Comparison of ENCODE assay signal across 23 cellular contexts in genomic region chr2:54191361-54192130, GRCh38.
"Had no signal": no experiment of that assay in that cellular context is flagged by ENCODE, and none has a peak within 500 bp of the region (broad histone marks: within the 10 kb centered on the region; RNA-seq: fewer than 3 reads in every experiment).

No MANE protein-coding gene starts in this region.

- H3K4me3 Mint-ChIP-seq: activated CD8-positive, alpha-beta T cell treated with anti-CD3 and anti-CD28 coated beads, Interleukin-2, amount 10 ng/mL, durations not matched to agents 7 days and 5 days; activated naive CD4-positive, alpha-beta T cell treated with anti-CD3 and anti-CD28 coated beads, Interleukin-2, amount 50 U/mL, for 24 hours; activated naive CD8-positive, alpha-beta T cell treated with anti-CD3 and anti-CD28 coated beads, Interleukin-2, amount 50 U/mL, for 24 hours; T-helper 2 cell treated with Interferon-gamma antibody and Interleukin-4, amounts not matched to agents 5 μg/mL and 100 μg/mL, for 36 hours had no signal

- H3K27ac Mint-ChIP-seq: activated CD8-positive, alpha-beta T cell treated with anti-CD3 and anti-CD28 coated beads, Interleukin-2, amount 10 ng/mL, durations not matched to agents 7 days and 5 days; activated naive CD4-positive, alpha-beta T cell treated with anti-CD3 and anti-CD28 coated beads, Interleukin-2, amount 50 U/mL, for 24 hours; activated naive CD8-positive, alpha-beta T cell treated with anti-CD3 and anti-CD28 coated beads, Interleukin-2, amount 50 U/mL, for 24 hours; T-helper 2 cell treated with Interferon-gamma antibody and Interleukin-4, amounts not matched to agents 5 μg/mL and 100 μg/mL, for 36 hours had no signal

- H3K4me3 ChIP-seq: ascending aorta, cardiac muscle cell, Peyer's patch, SJCRH30 had no signal

- H3K27me3 Mint-ChIP-seq: activated naive CD4-positive, alpha-beta T cell treated with anti-CD3 and anti-CD28 coated beads, Interleukin-2, amount 50 U/mL, for 24 hours; activated naive CD8-positive, alpha-beta T cell treated with anti-CD3 and anti-CD28 coated beads, Interleukin-2, amount 50 U/mL, for 24 hours had no signal

- H3K9me3 Mint-ChIP-seq: activated naive CD4-positive, alpha-beta T cell treated with anti-CD3 and anti-CD28 coated beads, Interleukin-2, amount 50 U/mL, for 24 hours; activated naive CD8-positive, alpha-beta T cell treated with anti-CD3 and anti-CD28 coated beads, Interleukin-2, amount 50 U/mL, for 24 hours; T-helper 2 cell treated with Interferon-gamma antibody and Interleukin-4, amounts not matched to agents 5 μg/mL and 100 μg/mL, for 36 hours had no signal

- DNase-seq: activated CD4-positive, alpha-beta T cell treated with anti-CD3 and anti-CD28 coated beads for 4 hours; activated CD8-positive, alpha-beta memory T cell treated with anti-CD3 and anti-CD28 coated beads, Interleukin-2, amount 50 U/mL, for 48 hours; activated CD8-positive, alpha-beta T cell treated with anti-CD3 and anti-CD28 coated beads, Interleukin-2, amount 10 ng/mL, durations not matched to agents 7 days and 5 days; activated naive CD8-positive, alpha-beta T cell treated with anti-CD3 and anti-CD28 coated beads, Interleukin-2, amount 50 U/mL, for 24 hours; activated T-cell treated with anti-CD3 and anti-CD28 coated beads, Interleukin-2, amount 50 U/mL, for 1 hour; amniotic stem cell; brain microvascular endothelial cell; NCI-H1092; NCI-H1417; NCI-H1930; NCI-H2171 treated with DMSO at 0.1 percent for 48 hours; NCI-H226; NCI-H510A; NCI-H69; Peyer's patch; Right ventricle myocardium superior; SJCRH30; SK-N-SH; T-helper 1 cell had no signal

- H3K4me1 Mint-ChIP-seq: activated naive CD4-positive, alpha-beta T cell treated with anti-CD3 and anti-CD28 coated beads, Interleukin-2, amount 50 U/mL, for 24 hours; activated naive CD8-positive, alpha-beta T cell treated with anti-CD3 and anti-CD28 coated beads, Interleukin-2, amount 50 U/mL, for 24 hours had no signal
